1 cellular context compared by ENCODE assay signal in genomic region chr7:1512781-1513656, GRCh38.
TF ChIP-seq lines count a peak whose summit lies in the region.

No MANE protein-coding gene starts in this region.

TF ChIP-seq in K562, 482 proteins besides CTCF, POLR2A, EP300 and RAD21 (continued from another document and continues in another):
- no peak for TF ChIP-seq ZBTB9 (CRISPR knock-in tag; IDR thresholded peaks at IDR 0.05)
- TF ChIP-seq ZNF318 (IDR thresholded peaks at IDR 0.05; ENCODE audit: borderline replicate concordance in 1 of 2, low read depth in 1 of 2), result no peak
- no peak for TF ChIP-seq SAFB (IDR thresholded peaks at IDR 0.05; ENCODE audit: borderline replicate concordance, low read depth, low read length)
- no peak for TF ChIP-seq RNF2 (IDR thresholded peaks at IDR 0.05)
- TF ChIP-seq CREBBP (IDR thresholded peaks at IDR 0.05; ENCODE audit: low read depth, low read length), result no peak
- TF ChIP-seq NCOA2 (IDR thresholded peaks at IDR 0.05; ENCODE audit: partially characterized antibody in 2 of 2), result no peak
- TF ChIP-seq ELF2 (CRISPR knock-in tag; IDR thresholded peaks at IDR 0.05), result no peak
- TF ChIP-seq AFF4 (CRISPR knock-in tag; IDR thresholded peaks at IDR 0.05), result no peak
- no peak for TF ChIP-seq HCFC1 (IDR thresholded peaks at IDR 0.05; ENCODE audit: low read depth, low read length)
- no peak for TF ChIP-seq ZNF551 (CRISPR knock-in tag; IDR thresholded peaks at IDR 0.05)
- TF ChIP-seq ZNF311 (CRISPR knock-in tag; IDR thresholded peaks at IDR 0.05), result no peak
- no peak for TF ChIP-seq FOS (IDR thresholded peaks at IDR 0.05; ENCODE audit: extremely low read depth, insufficient read length)
- TF ChIP-seq MAFG (tag; conservative IDR thresholded peaks at IDR 0.05), result peak; percentile 94
- TF ChIP-seq CUX1 (CRISPR knock-in tag; IDR thresholded peaks at IDR 0.05), result no peak
- TF ChIP-seq POLR2AphosphoS5 (IDR thresholded peaks at IDR 0.05; ENCODE audit: control insufficient read depth, insufficient read depth, low read depth, low read length), result no peak
- no peak for TF ChIP-seq ZNF407 (IDR thresholded peaks at IDR 0.05; ENCODE audit: low read depth)
- TF ChIP-seq CBFB (CRISPR knock-in tag; IDR thresholded peaks at IDR 0.05), result no peak
- TF ChIP-seq ETV1 (tag; conservative IDR thresholded peaks at IDR 0.05; ENCODE audit: low read depth), result no peak
- TF ChIP-seq ZSCAN32 (CRISPR knock-in tag; IDR thresholded peaks at IDR 0.05), result no peak
- no peak for TF ChIP-seq ZNF431 (CRISPR knock-in tag; IDR thresholded peaks at IDR 0.05)
- no peak for TF ChIP-seq PRPF4 (IDR thresholded peaks at IDR 0.05; ENCODE audit: insufficient read depth, low read depth, low read length, poor library complexity, severe bottlenecking)
- no peak for TF ChIP-seq TCF7L2 (IDR thresholded peaks at IDR 0.05; ENCODE audit: low read depth, low read length)
- TF ChIP-seq TFE3 (CRISPR knock-in tag; IDR thresholded peaks at IDR 0.05), result no peak
